2 cellular contexts compared by ENCODE assay signal in the genomic region with DNA sequence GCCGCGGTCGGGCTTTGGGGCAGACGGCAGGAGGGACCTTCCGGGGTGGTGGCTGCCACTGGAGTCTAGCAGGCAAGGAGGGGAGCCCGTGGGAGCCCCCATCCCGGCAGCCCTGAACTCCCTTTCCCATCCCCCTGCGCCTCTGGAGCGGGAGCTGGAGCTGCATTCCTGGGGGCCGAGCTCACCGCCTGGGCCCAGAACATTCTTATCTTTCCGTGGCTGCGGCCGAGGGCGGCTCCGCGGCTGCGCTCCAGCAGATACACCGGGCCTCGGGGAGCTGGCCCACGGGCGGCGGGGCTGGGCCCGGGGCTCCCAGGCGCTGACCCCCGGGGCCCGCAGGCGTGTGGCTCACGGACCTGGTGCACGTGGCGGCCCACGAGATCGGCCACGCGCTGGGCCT. TPM values are rescaled to one million over a fixed set of nuclear protein-coding genes. Genes with fewer than 3 reads are reported as not detected.
"Had no signal": no experiment of that assay in that cellular context is flagged by ENCODE, and none has a peak within 500 bp of the region (broad histone marks: within the 10 kb centered on the region; RNA-seq: fewer than 3 reads in every experiment).

No MANE protein-coding gene starts in this region.

RNA-seq across cellular contexts. Expression of gene MMP23B, which starts 1.4 kb away (rescaled TPM):
- total RNA-seq: dermis blood vessel endothelial cell had no signal
- polyA plus RNA-seq: keratinocyte had no signal
